Comparison of ENCODE assay signal across 8 cellular contexts in the genomic region with DNA sequence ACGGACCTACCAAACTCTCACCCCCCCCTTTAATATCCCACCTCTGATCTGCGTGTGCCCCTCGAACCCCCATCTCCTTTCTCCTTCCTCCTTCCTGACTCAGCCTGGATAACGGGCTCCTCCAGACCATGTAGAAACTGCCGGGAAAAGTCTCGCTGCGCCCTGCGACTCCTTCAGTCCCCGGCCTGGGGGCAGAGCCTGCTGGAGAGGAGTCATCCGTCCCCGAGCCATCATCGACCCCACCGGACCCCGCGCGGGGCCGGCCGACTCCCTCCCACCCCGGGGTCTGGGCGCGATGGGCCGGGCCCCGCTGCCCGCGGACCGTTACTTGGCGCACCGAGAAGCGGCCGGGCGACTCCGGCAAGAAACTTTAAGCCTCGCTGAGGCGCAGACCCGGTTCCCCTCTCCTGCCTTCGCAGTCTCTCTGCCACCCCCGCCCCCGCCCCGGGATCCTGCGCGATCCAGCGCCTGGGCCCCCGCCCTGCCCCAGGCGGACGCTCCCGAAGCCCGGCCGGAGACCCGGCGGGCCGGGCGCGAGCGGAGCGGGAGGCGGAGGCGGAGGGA. TPM values are rescaled to one million over a fixed set of nuclear protein-coding genes. Genes with fewer than 3 reads are reported as not detected.
DNase-seq lines count a peak whose midpoint lies in the region; ATAC-seq and TF ChIP-seq lines count a peak whose summit lies in the region.

No MANE protein-coding gene starts in this region.

- ATAC-seq in GM18868 (IDR thresholded peaks at IDR 0.05; ENCODE audit: unreplicated experiment) (peak; percentile 3), HG02642 (IDR thresholded peaks at IDR 0.05; ENCODE audit: poor library complexity, unreplicated experiment) (peak; percentile 30), SK-N-SH treated with all-trans-retinoic acid at 6 μM for 48 hours (peak; percentile 6)

- H3K36me3 Mint-ChIP-seq in nephron progenitor cell (ENCODE audit: low read depth) = no peaks in the 10 kb centered on the region

- TF ChIP-seq CTCF in epithelial cell of proximal tubule (conservative IDR thresholded peaks at IDR 0.05; ENCODE audit: low read depth, low read length) (no peak), nephron progenitor cell (IDR thresholded peaks at IDR 0.05) (no peak)

- H3K4me3 Mint-ChIP-seq in nephron progenitor cell = peak overlapping the region; percentile 93

- in situ Hi-C loops in G401 (cut with HindIII; ENCODE audit: low sequenced_read_pairs) = no loop called here

- no peaks in the 10 kb centered on the region for H3K9me3 Mint-ChIP-seq in nephron progenitor cell

- peak overlapping the region; percentile 96 for H3K27ac Mint-ChIP-seq in nephron progenitor cell

- peaks cover 43% of the 10 kb centered on the region for H3K4me1 Mint-ChIP-seq in nephron progenitor cell

- no peak for DNase-seq in epithelial cell of proximal tubule (ENCODE audit: low read depth)
- DNase-seq in nephron progenitor cell = peak; percentile 41
- no peak for DNase-seq in NCI-H2196 treated with DMSO at 0.1 percent for 48 hours (lab: John Stamatoyannopoulos, UW; ENCODE audit: unreplicated experiment)
- DNase-seq in NCI-H1930 (lab: John Stamatoyannopoulos, UW) = no peak
- DNase-seq in G401 (ENCODE audit: low spot score) = no peak

- no peaks in the 10 kb centered on the region for H3K27me3 Mint-ChIP-seq in nephron progenitor cell (ENCODE audit: low read depth, poor library complexity)

- H3K4me3 ChIP-seq in epithelial cell of proximal tubule (ENCODE audit: low read depth, low read length) = peak overlapping the region; percentile 68

TF ChIP-seq in SK-N-SH treated with all-trans-retinoic acid at 6 μM for 48 hours, 23 proteins besides CTCF, POLR2A, EP300 and RAD21:
- TF ChIP-seq ISL1 (CRISPR knock-in tag; IDR thresholded peaks at IDR 0.05) = no peak
- TF ChIP-seq GLIS3 (CRISPR knock-in tag; IDR thresholded peaks at IDR 0.05) = no peak
- no peak for TF ChIP-seq OSR1 (CRISPR knock-in tag; IDR thresholded peaks at IDR 0.05)
- TF ChIP-seq SNAI2 (CRISPR knock-in tag; IDR thresholded peaks at IDR 0.05) = no peak
- TF ChIP-seq ZNF8 (CRISPR knock-in tag; IDR thresholded peaks at IDR 0.05) = no peak
- no peak for TF ChIP-seq ZNF70 (CRISPR knock-in tag; IDR thresholded peaks at IDR 0.05)
- no peak for TF ChIP-seq ZFP3 (CRISPR knock-in tag; IDR thresholded peaks at IDR 0.05)
- no peak for TF ChIP-seq ZFP30 (CRISPR knock-in tag; IDR thresholded peaks at IDR 0.05)
- TF ChIP-seq ESRRG (CRISPR knock-in tag; IDR thresholded peaks at IDR 0.05) = no peak
- TF ChIP-seq ZNF565 (CRISPR knock-in tag; conservative IDR thresholded peaks at IDR 0.05; ENCODE audit: low read depth) = no peak
- TF ChIP-seq, protein P1, sequence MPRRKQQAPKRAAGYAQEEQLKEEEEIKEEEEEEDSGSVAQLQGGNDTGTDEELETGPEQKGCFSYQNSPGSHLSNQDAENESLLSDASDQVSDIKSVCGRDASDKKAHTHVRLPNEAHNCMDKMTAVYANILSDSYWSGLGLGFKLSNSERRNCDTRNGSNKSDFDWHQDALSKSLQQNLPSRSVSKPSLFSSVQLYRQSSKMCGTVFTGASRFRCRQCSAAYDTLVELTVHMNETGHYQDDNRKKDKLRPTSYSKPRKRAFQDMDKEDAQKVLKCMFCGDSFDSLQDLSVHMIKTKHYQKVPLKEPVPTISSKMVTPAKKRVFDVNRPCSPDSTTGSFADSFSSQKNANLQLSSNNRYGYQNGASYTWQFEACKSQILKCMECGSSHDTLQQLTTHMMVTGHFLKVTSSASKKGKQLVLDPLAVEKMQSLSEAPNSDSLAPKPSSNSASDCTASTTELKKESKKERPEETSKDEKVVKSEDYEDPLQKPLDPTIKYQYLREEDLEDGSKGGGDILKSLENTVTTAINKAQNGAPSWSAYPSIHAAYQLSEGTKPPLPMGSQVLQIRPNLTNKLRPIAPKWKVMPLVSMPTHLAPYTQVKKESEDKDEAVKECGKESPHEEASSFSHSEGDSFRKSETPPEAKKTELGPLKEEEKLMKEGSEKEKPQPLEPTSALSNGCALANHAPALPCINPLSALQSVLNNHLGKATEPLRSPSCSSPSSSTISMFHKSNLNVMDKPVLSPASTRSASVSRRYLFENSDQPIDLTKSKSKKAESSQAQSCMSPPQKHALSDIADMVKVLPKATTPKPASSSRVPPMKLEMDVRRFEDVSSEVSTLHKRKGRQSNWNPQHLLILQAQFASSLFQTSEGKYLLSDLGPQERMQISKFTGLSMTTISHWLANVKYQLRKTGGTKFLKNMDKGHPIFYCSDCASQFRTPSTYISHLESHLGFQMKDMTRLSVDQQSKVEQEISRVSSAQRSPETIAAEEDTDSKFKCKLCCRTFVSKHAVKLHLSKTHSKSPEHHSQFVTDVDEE (CRISPR knock-in tag; IDR thresholded peaks at IDR 0.05) = no peak
- TF ChIP-seq PPARA (CRISPR knock-in tag; IDR thresholded peaks at IDR 0.05; ENCODE audit: borderline replicate concordance) = no peak
- TF ChIP-seq ZC3H10 (CRISPR knock-in tag; IDR thresholded peaks at IDR 0.05) = no peak
- TF ChIP-seq TCF4 (CRISPR knock-in tag; IDR thresholded peaks at IDR 0.05; ENCODE audit: borderline replicate concordance) = no peak
- no peak for TF ChIP-seq RARB (CRISPR knock-in tag; IDR thresholded peaks at IDR 0.05)
- TF ChIP-seq, protein P2, sequence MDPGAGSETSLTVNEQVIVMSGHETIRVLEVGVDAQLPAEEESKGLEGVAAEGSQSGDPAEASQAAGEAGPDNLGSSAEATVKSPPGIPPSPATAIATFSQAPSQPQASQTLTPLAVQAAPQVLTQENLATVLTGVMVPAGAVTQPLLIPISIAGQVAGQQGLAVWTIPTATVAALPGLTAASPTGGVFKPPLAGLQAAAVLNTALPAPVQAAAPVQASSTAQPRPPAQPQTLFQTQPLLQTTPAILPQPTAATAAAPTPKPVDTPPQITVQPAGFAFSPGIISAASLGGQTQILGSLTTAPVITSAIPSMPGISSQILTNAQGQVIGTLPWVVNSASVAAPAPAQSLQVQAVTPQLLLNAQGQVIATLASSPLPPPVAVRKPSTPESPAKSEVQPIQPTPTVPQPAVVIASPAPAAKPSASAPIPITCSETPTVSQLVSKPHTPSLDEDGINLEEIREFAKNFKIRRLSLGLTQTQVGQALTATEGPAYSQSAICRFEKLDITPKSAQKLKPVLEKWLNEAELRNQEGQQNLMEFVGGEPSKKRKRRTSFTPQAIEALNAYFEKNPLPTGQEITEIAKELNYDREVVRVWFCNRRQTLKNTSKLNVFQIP (CRISPR knock-in tag; IDR thresholded peaks at IDR 0.05; ENCODE audit: borderline replicate concordance, low read depth) = no peak
TF ChIP-seq in SK-N-SH treated with all-trans-retinoic acid at 6 μM for 48 hours: peak in this region for 0.

RNA-seq across cellular contexts. Expression of a gene that starts 3.4 kb away (rescaled TPM):
- 4.1 and 6.3 TPM in 2 replicates for total RNA-seq in epithelial cell of proximal tubule
- not detected in 2 replicates for total RNA-seq in G401 (2014; rRNA removed; shearing (Covaris generic))
